ENCODE assay signal across 15 cellular contexts in genomic region chr6:167739721-167740475, GRCh38.
DNase-seq lines count a peak whose midpoint lies in the region; ATAC-seq and TF ChIP-seq lines count a peak whose summit lies in the region.
"Had no signal": no experiment of that assay in that cellular context is flagged by ENCODE, and none has a peak within 500 bp of the region (broad histone marks: within the 10 kb centered on the region; RNA-seq: fewer than 3 reads in every experiment).

No MANE protein-coding gene starts in this region.

- no peak for TF ChIP-seq EP300 in sigmoid colon (IDR thresholded peaks at IDR 0.05)

- no peaks in the 10 kb centered on the region for H3K27me3 ChIP-seq in sigmoid colon

- H3K27me3 Mint-ChIP-seq in stimulated activated naive CD8-positive, alpha-beta T cell treated with anti-CD3 and anti-CD28 coated beads, Interleukin-15, amount 100 ng/mL, for 72 hours: peaks cover 22% of the 10 kb centered on the region
- H3K27me3 Mint-ChIP-seq: CD4-positive, CD25-positive, alpha-beta regulatory T cell had no signal

- 91 to 95% methylated on average over 23 of the region's 23 CpGs for WGBS in sigmoid colon, 2 donors

- no peak overlapping the region for H3K4me3 Mint-ChIP-seq in stimulated activated naive CD8-positive, alpha-beta T cell treated with anti-CD3 and anti-CD28 coated beads, Interleukin-15, amount 100 ng/mL, for 72 hours
- H3K4me3 Mint-ChIP-seq: CD4-positive, CD25-positive, alpha-beta regulatory T cell had no signal

- H3K4me1 Mint-ChIP-seq in stimulated activated naive CD8-positive, alpha-beta T cell treated with anti-CD3 and anti-CD28 coated beads, Interleukin-15, amount 100 ng/mL, for 72 hours: peaks cover 5% of the 10 kb centered on the region
- H3K4me1 Mint-ChIP-seq: CD4-positive, CD25-positive, alpha-beta regulatory T cell had no signal

- ATAC-seq in stimulated activated naive CD8-positive, alpha-beta T cell treated with anti-CD3 and anti-CD28 coated beads, Interleukin-15, amount 100 ng/mL, for 72 hours: no peak
- no peak for ATAC-seq in HG03039 (IDR thresholded peaks at IDR 0.05; ENCODE audit: unreplicated experiment)
- ATAC-seq in HG03469 (IDR thresholded peaks at IDR 0.05; ENCODE audit: unreplicated experiment): no peak
- ATAC-seq in HG02678 (IDR thresholded peaks at IDR 0.05; ENCODE audit: unreplicated experiment): no peak

- no peak overlapping the region for H3K27ac ChIP-seq in sigmoid colon
- H3K27ac ChIP-seq: 22Rv1 had no signal

- TF ChIP-seq POLR2A in sigmoid colon (IDR thresholded peaks at IDR 0.05): no peak

- peak; percentile 41 for DNase-seq in activated effector memory CD4-positive, alpha-beta T cell treated with anti-CD3 and anti-CD28 coated beads, Interleukin-2, amount 50 U/mL, for 16 hours
- no peak for DNase-seq in activated effector memory CD4-positive, alpha-beta T cell treated with Interleukin-2 at 50 U/mL for 16 hours
- DNase-seq in NCI-H526 treated with DMSO at 0.1 percent for 48 hours (lab: John Stamatoyannopoulos, UW) (peak; percentile 7), sigmoid colon (peak; percentile 49)
- DNase-seq in stimulated activated naive CD8-positive, alpha-beta T cell treated with anti-CD3 and anti-CD28 coated beads, Interleukin-15, amount 100 ng/mL, for 72 hours: no peak
- DNase-seq: CD4-positive, CD25-positive, alpha-beta regulatory T cell; DMS53; GF-D8; GOT3; IMR-90 had no signal

- no peaks in the 10 kb centered on the region for H3K9me3 Mint-ChIP-seq in stimulated activated naive CD8-positive, alpha-beta T cell treated with anti-CD3 and anti-CD28 coated beads, Interleukin-15, amount 100 ng/mL, for 72 hours
- H3K9me3 Mint-ChIP-seq: CD4-positive, CD25-positive, alpha-beta regulatory T cell had no signal

- peaks cover 0 to 3% (median 0%) of the 10 kb centered on the region in 4 donors for H3K9me3 ChIP-seq in sigmoid colon
- H3K9me3 ChIP-seq: HAP-1 had no signal

- no peak overlapping the region for H3K4me3 ChIP-seq in sigmoid colon
- H3K4me3 ChIP-seq: HAP-1 had no signal

- no peaks in the 10 kb centered on the region for H3K36me3 ChIP-seq in sigmoid colon
- H3K36me3 ChIP-seq: HAP-1 had no signal

- intact Hi-C loops in sigmoid colon (cut with DNase I): no loop called here

- no peak for TF ChIP-seq CTCF in sigmoid colon (IDR thresholded peaks at IDR 0.05)

- no peak overlapping the region for H3K27ac Mint-ChIP-seq in stimulated activated naive CD8-positive, alpha-beta T cell treated with anti-CD3 and anti-CD28 coated beads, Interleukin-15, amount 100 ng/mL, for 72 hours
- H3K27ac Mint-ChIP-seq: CD4-positive, CD25-positive, alpha-beta regulatory T cell had no signal

- peaks cover 0 to under 1% (median 0%) of the 10 kb centered on the region in 4 donors for H3K4me1 ChIP-seq in sigmoid colon
- H3K4me1 ChIP-seq: HAP-1 had no signal

Comparison
In these comparisons a context has a peak if more than half of its experiments do, and no peak if none do; other contexts are left out.
1. DNase-seq: peak in activated effector memory CD4-positive, alpha-beta T cell treated with anti-CD3 and anti-CD28 coated beads, Interleukin-2, amount 50 U/mL, for 16 hours (single experiment), NCI-H526 treated with DMSO at 0.1 percent for 48 hours (single experiment) and sigmoid colon (single experiment); none in activated effector memory CD4-positive, alpha-beta T cell treated with Interleukin-2 at 50 U/mL for 16 hours (single experiment) and stimulated activated naive CD8-positive, alpha-beta T cell treated with anti-CD3 and anti-CD28 coated beads, Interleukin-15, amount 100 ng/mL, for 72 hours (0 of 2).